Comparison of ENCODE assay signal across 23 cellular contexts in genomic region chr1:229323885-229324553, GRCh38. TPM values are rescaled to one million over a fixed set of nuclear protein-coding genes. Genes with fewer than 3 reads are reported as not detected.
DNase-seq lines count a peak whose midpoint lies in the region; ATAC-seq lines count a peak whose summit lies in the region.
"Had no signal": no experiment of that assay in that cellular context is flagged by ENCODE, and none has a peak within 500 bp of the region (broad histone marks: within the 10 kb centered on the region; RNA-seq: fewer than 3 reads in every experiment).

No MANE protein-coding gene starts in this region.

- peaks cover 64% of the 10 kb centered on the region for H3K36me3 Mint-ChIP-seq in activated naive CD4-positive, alpha-beta T cell treated with anti-CD3 and anti-CD28 coated beads, Interleukin-2, amount 10 ng/mL, durations not matched to agents 7 days and 5 days
- H3K36me3 Mint-ChIP-seq in T-helper 17 cell (ENCODE audit: low read depth) = peaks cover 8% of the 10 kb centered on the region

- in situ Hi-C loops in KBM-7 (cut with MboI; ENCODE audit: low pct_unique_long_range_greater_than_20kb, low sequenced_read_pairs) = no loop called here

- H3K4me3 Mint-ChIP-seq in activated naive CD4-positive, alpha-beta T cell treated with anti-CD3 and anti-CD28 coated beads, Interleukin-2, amount 10 ng/mL, durations not matched to agents 7 days and 5 days = no peak overlapping the region
- H3K4me3 Mint-ChIP-seq in T-helper 17 cell = peak overlapping the region; percentile 15
- H3K4me3 Mint-ChIP-seq: CD8-positive, alpha-beta memory T cell had no signal

- peaks cover 20% of the 10 kb centered on the region for H3K36me3 ChIP-seq in effector memory CD4-positive, alpha-beta T cell (ENCODE audit: control insufficient read depth, insufficient read depth, low read length)

- CTCF ChIA-PET in activated naive CD4-positive, alpha-beta T cell treated with anti-CD3 and anti-CD28 coated beads, Interleukin-2, amount 10 ng/mL, durations not matched to agents 7 days and 5 days (lab: Charles Lee) = no interaction called here

- peaks cover 14% of the 10 kb centered on the region for H3K4me1 ChIP-seq in effector memory CD4-positive, alpha-beta T cell (ENCODE audit: control insufficient read depth, insufficient read depth, low read length, poor library complexity, severe bottlenecking)
- H3K4me1 ChIP-seq: SJCRH30 had no signal

- no peak for DNase-seq in activated naive CD4-positive, alpha-beta T cell treated with anti-CD3 and anti-CD28 coated beads, Interleukin-2, amount 10 ng/mL, durations not matched to agents 7 days and 5 days
- no peak for DNase-seq in activated naive CD4-positive, alpha-beta T cell treated with anti-CD3 and anti-CD28 coated beads, Interleukin-2, amount 50 U/mL, for 16 hours
- DNase-seq in T-helper 17 cell (no peak), left lobe of liver (ENCODE audit: low spot score) (peak; percentile 76), KBM-7 (no peak)
- DNase-seq in effector memory CD4-positive, alpha-beta T cell = no peak
- DNase-seq: 8988T; CD8-positive, alpha-beta memory T cell; DMS53; GDM1; NCI-H1105; NCI-H146; NCI-H2029 treated with DMSO at 0.1 percent for 48 hours; NCI-H226; NCI-H510A treated with DMSO at 0.1 percent for 48 hours; NCI-H774; NK-92 treated with Interleukin-12 subunit alpha and Interleukin-12 subunit beta, amount 100 ng/mL, for 24 hours; SJCRH30 had no signal

- no peaks in the 10 kb centered on the region for H3K27me3 ChIP-seq in effector memory CD4-positive, alpha-beta T cell (replicated peaks; ENCODE audit: control insufficient read depth, insufficient read depth, low read length, poor library complexity, severe bottlenecking)
- H3K27me3 ChIP-seq: BLaER1 treated with 17β-estradiol and CSF1 and Interleukin-3, amounts not matched to agents 10 nM and 100 nM; SJCRH30 had no signal

- no peak overlapping the region for H3K4me3 ChIP-seq in effector memory CD4-positive, alpha-beta T cell (ENCODE audit: insufficient read depth, low read depth, low read length, poor library complexity, severe bottlenecking)
- H3K4me3 ChIP-seq: BLaER1 treated with 17β-estradiol and CSF1 and Interleukin-3, amounts not matched to agents 10 nM and 100 nM; SJCRH30 had no signal

- no peaks in the 10 kb centered on the region for H3K9me3 ChIP-seq in T-helper 17 cell (ENCODE audit: control insufficient read depth, low read length, poor library complexity, severe bottlenecking)
- H3K9me3 ChIP-seq in effector memory CD4-positive, alpha-beta T cell (ENCODE audit: control insufficient read depth, low read length) = no peaks in the 10 kb centered on the region
- H3K9me3 ChIP-seq: BLaER1 treated with 17β-estradiol and CSF1 and Interleukin-3, amounts not matched to agents 10 nM and 100 nM; SJCRH30 had no signal

- H3K4me1 Mint-ChIP-seq in activated naive CD4-positive, alpha-beta T cell treated with anti-CD3 and anti-CD28 coated beads, Interleukin-2, amount 10 ng/mL, durations not matched to agents 7 days and 5 days = peaks cover 29% of the 10 kb centered on the region
- H3K4me1 Mint-ChIP-seq in T-helper 17 cell = peaks cover 25% of the 10 kb centered on the region

- no peak overlapping the region for H3K27ac ChIP-seq in effector memory CD4-positive, alpha-beta T cell (ENCODE audit: insufficient read depth, low read length, poor library complexity, severe bottlenecking)
- H3K27ac ChIP-seq: BLaER1 treated with 17β-estradiol and CSF1 and Interleukin-3, amounts not matched to agents 10 nM and 100 nM; KMS-11; SJCRH30 had no signal

- no peaks in the 10 kb centered on the region for H3K9me3 Mint-ChIP-seq in activated naive CD4-positive, alpha-beta T cell treated with anti-CD3 and anti-CD28 coated beads, Interleukin-2, amount 10 ng/mL, durations not matched to agents 7 days and 5 days
- H3K9me3 Mint-ChIP-seq: CD8-positive, alpha-beta memory T cell had no signal

- ATAC-seq in T-helper 17 cell = no peak
- peak; percentile 93 for ATAC-seq in left lobe of liver
- no peak for ATAC-seq in GM21390 (IDR thresholded peaks at IDR 0.05; ENCODE audit: unreplicated experiment)
- ATAC-seq in HG03045 (IDR thresholded peaks at IDR 0.05; ENCODE audit: unreplicated experiment) = no peak
- ATAC-seq: HCT116 had no signal

- H3K27me3 Mint-ChIP-seq in activated naive CD4-positive, alpha-beta T cell treated with anti-CD3 and anti-CD28 coated beads, Interleukin-2, amount 10 ng/mL, durations not matched to agents 7 days and 5 days = no peaks in the 10 kb centered on the region
- H3K27me3 Mint-ChIP-seq in T-helper 17 cell = no peaks in the 10 kb centered on the region
- H3K27me3 Mint-ChIP-seq: CD8-positive, alpha-beta memory T cell had no signal

- peak overlapping the region; percentile 7 for H3K27ac Mint-ChIP-seq in activated naive CD4-positive, alpha-beta T cell treated with anti-CD3 and anti-CD28 coated beads, Interleukin-2, amount 10 ng/mL, durations not matched to agents 7 days and 5 days
- H3K27ac Mint-ChIP-seq in T-helper 17 cell = peak overlapping the region; percentile 95

RNA-seq across cellular contexts. Expression of gene CCSAP, which starts 18.8 kb away (rescaled TPM):
- total RNA-seq in T-helper 17 cell = 10 to 100 TPM; 29.0 to 33.1 TPM
- 1.9 TPM for total RNA-seq in left lobe of liver

RNA-seq across cellular contexts. Expression of gene RAB4A, which starts 53.1 kb away (rescaled TPM):
- total RNA-seq in T-helper 17 cell (10 to 100 TPM; 34.3 to 47.2 TPM), left lobe of liver (63.7 TPM)

Comparison
In these comparisons a context has a peak if more than half of its experiments do, and no peak if none do; other contexts are left out.
1. RNA of gene CCSAP, which starts 18.8 kb away (total RNA-seq): 29.0 to 33.1 TPM in T-helper 17 cell; 1.9 TPM in left lobe of liver (single experiment); every median in the first group is over 10 times any median in the second.